Comparison of ENCODE assay signal across 1 cellular context in the genomic region with DNA sequence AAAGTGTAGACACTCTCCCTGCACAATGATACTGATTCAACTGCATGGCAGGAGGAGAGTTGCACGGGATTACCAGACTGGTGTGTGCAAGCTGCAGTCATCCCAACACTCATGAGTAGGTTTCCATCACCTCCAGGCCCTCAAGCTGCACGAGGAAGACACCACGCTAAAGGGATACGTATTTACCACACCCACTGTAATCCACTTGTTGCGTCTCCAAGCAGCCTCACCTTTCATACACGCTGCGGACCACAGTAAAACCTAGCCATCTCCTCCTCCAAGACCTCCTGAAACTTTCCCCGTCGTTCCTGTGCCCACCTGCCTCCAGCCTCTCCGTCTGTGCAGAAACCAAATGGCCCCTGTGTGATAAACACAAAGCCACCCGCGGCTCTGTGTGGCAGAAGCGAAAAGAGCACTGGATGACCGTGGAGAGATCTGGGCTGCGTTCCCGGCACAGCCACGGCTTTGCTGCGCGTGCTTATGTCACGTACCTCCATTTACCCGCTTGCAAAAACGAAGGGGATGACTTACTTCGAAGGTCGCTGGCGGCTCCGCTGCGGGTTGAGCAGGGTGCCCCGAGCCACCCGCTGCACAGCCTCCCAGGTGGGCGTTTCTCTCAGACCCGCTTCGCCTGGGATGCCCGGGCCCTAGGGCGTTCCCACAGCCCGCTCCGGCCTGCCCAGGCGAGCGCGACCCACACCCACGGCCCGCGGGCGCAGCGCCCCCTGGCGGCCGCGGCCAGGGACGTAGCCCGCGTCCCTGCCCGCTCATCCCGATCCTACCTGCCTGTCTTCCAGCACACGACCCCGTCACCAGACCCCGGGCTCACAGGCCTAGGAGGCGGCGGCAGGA.
TF ChIP-seq lines count a peak whose summit lies in the region.

No MANE protein-coding gene starts in this region.

TF ChIP-seq in H1, 55 proteins besides CTCF, POLR2A, EP300 and RAD21:
- TF ChIP-seq POLR2AphosphoS5 (IDR thresholded peaks at IDR 0.05; ENCODE audit: low read depth, low read length) (no peak), NANOG (IDR thresholded peaks at IDR 0.05; ENCODE audit: insufficient read depth, low read depth, low read length, poor library complexity, severe bottlenecking) (no peak), YY1 (IDR thresholded peaks at IDR 0.05; ENCODE audit: low read depth, low read length) (no peak; the same call in 1 of the 2 replicates), MAFK (IDR thresholded peaks at IDR 0.05; ENCODE audit: low read depth, low read length) (no peak), TCF12 (IDR thresholded peaks at IDR 0.05; ENCODE audit: low read depth, low read length) (no peak), HDAC6 (IDR thresholded peaks at IDR 0.05; ENCODE audit: low read depth, low read length) (no peak), HDAC2 (IDR thresholded peaks at IDR 0.05; ENCODE audit: borderline replicate concordance in 1 of 2, low read depth in 2 of 2, low read length in 2 of 2) (peak in 1 of 2 experiments; percentile 96; a peak in 2 of 4 replicates), CHD2 (IDR thresholded peaks at IDR 0.05; ENCODE audit: low read length) (no peak), CBX8 (IDR thresholded peaks at IDR 0.05; ENCODE audit: borderline replicate concordance, low read depth, low read length) (no peak), TAF7 (optimal IDR thresholded peaks at IDR 0.05; ENCODE audit: borderline replicate concordance, low read depth, low read length) (no peak), USF2 (IDR thresholded peaks at IDR 0.05; ENCODE audit: low read length) (no peak), BACH1 (IDR thresholded peaks at IDR 0.05; ENCODE audit: low read length) (peak; percentile 59; the same call in 1 of the 2 replicates), CREB1 (IDR thresholded peaks at IDR 0.05) (peak; percentile 43; the same call in 1 of the 2 replicates), RXRA (IDR thresholded peaks at IDR 0.05; ENCODE audit: insufficient read depth, low read depth, low read length) (no peak), ATF2 (IDR thresholded peaks at IDR 0.05; ENCODE audit: low read length) (no peak), TAF1 (IDR thresholded peaks at IDR 0.05; ENCODE audit: low read depth, low read length) (no peak), CTBP2 (IDR thresholded peaks at IDR 0.05; ENCODE audit: borderline replicate concordance, insufficient read depth, insufficient read length, low read length) (no peak), KDM1A (IDR thresholded peaks at IDR 0.05; ENCODE audit: borderline replicate concordance, low read length) (peak; percentile 85), RFX5 (IDR thresholded peaks at IDR 0.05; ENCODE audit: borderline replicate concordance, low read depth, low read length) (no peak), TBP (IDR thresholded peaks at IDR 0.05; ENCODE audit: low read depth, low read length) (no peak), RNF2 (IDR thresholded peaks at IDR 0.05; ENCODE audit: borderline replicate concordance, low read depth, low read length, missing control alignments, poor library complexity, severe bottlenecking) (no peak), SP2 (IDR thresholded peaks at IDR 0.05; ENCODE audit: low read length) (no peak), KDM5A (IDR thresholded peaks at IDR 0.05; ENCODE audit: low read length) (0 out of 2 replicates have a peak, but pooled peaks have one; percentile 50), JUND (IDR thresholded peaks at IDR 0.05; ENCODE audit: low read length) (no peak), SIN3A (conservative IDR thresholded peaks at IDR 0.05 in 1 of 2, IDR thresholded peaks at IDR 0.05 in 1 of 2; ENCODE audit: low read depth in 1 of 2, low read length in 2 of 2) (0 out of 4 replicates have a peak, but pooled peaks of 1 of the 2 experiments have one; percentile 30)
- TF ChIP-seq, protein P1, sequence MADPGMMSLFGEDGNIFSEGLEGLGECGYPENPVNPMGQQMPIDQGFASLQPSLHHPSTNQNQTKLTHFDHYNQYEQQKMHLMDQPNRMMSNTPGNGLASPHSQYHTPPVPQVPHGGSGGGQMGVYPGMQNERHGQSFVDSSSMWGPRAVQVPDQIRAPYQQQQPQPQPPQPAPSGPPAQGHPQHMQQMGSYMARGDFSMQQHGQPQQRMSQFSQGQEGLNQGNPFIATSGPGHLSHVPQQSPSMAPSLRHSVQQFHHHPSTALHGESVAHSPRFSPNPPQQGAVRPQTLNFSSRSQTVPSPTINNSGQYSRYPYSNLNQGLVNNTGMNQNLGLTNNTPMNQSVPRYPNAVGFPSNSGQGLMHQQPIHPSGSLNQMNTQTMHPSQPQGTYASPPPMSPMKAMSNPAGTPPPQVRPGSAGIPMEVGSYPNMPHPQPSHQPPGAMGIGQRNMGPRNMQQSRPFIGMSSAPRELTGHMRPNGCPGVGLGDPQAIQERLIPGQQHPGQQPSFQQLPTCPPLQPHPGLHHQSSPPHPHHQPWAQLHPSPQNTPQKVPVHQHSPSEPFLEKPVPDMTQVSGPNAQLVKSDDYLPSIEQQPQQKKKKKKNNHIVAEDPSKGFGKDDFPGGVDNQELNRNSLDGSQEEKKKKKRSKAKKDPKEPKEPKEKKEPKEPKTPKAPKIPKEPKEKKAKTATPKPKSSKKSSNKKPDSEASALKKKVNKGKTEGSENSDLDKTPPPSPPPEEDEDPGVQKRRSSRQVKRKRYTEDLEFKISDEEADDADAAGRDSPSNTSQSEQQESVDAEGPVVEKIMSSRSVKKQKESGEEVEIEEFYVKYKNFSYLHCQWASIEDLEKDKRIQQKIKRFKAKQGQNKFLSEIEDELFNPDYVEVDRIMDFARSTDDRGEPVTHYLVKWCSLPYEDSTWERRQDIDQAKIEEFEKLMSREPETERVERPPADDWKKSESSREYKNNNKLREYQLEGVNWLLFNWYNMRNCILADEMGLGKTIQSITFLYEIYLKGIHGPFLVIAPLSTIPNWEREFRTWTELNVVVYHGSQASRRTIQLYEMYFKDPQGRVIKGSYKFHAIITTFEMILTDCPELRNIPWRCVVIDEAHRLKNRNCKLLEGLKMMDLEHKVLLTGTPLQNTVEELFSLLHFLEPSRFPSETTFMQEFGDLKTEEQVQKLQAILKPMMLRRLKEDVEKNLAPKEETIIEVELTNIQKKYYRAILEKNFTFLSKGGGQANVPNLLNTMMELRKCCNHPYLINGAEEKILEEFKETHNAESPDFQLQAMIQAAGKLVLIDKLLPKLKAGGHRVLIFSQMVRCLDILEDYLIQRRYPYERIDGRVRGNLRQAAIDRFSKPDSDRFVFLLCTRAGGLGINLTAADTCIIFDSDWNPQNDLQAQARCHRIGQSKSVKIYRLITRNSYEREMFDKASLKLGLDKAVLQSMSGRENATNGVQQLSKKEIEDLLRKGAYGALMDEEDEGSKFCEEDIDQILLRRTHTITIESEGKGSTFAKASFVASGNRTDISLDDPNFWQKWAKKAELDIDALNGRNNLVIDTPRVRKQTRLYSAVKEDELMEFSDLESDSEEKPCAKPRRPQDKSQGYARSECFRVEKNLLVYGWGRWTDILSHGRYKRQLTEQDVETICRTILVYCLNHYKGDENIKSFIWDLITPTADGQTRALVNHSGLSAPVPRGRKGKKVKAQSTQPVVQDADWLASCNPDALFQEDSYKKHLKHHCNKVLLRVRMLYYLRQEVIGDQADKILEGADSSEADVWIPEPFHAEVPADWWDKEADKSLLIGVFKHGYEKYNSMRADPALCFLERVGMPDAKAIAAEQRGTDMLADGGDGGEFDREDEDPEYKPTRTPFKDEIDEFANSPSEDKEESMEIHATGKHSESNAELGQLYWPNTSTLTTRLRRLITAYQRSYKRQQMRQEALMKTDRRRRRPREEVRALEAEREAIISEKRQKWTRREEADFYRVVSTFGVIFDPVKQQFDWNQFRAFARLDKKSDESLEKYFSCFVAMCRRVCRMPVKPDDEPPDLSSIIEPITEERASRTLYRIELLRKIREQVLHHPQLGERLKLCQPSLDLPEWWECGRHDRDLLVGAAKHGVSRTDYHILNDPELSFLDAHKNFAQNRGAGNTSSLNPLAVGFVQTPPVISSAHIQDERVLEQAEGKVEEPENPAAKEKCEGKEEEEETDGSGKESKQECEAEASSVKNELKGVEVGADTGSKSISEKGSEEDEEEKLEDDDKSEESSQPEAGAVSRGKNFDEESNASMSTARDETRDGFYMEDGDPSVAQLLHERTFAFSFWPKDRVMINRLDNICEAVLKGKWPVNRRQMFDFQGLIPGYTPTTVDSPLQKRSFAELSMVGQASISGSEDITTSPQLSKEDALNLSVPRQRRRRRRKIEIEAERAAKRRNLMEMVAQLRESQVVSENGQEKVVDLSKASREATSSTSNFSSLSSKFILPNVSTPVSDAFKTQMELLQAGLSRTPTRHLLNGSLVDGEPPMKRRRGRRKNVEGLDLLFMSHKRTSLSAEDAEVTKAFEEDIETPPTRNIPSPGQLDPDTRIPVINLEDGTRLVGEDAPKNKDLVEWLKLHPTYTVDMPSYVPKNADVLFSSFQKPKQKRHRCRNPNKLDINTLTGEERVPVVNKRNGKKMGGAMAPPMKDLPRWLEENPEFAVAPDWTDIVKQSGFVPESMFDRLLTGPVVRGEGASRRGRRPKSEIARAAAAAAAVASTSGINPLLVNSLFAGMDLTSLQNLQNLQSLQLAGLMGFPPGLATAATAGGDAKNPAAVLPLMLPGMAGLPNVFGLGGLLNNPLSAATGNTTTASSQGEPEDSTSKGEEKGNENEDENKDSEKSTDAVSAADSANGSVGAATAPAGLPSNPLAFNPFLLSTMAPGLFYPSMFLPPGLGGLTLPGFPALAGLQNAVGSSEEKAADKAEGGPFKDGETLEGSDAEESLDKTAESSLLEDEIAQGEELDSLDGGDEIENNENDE (IDR thresholded peaks at IDR 0.05; ENCODE audit: insufficient replicate concordance, low read length): no peak
